9 cellular contexts compared by ENCODE assay signal in genomic region chr6:135114355-135115145, GRCh38. TPM values are rescaled to one million over a fixed set of nuclear protein-coding genes. Genes with fewer than 3 reads are reported as not detected.
DNase-seq lines count a peak whose midpoint lies in the region; ATAC-seq lines count a peak whose summit lies in the region.
"Had no signal": no experiment of that assay in that cellular context is flagged by ENCODE, and none has a peak within 500 bp of the region (broad histone marks: within the 10 kb centered on the region; RNA-seq: fewer than 3 reads in every experiment).

No MANE protein-coding gene starts in this region.

- peaks cover 79% of the 10 kb centered on the region for H3K4me1 Mint-ChIP-seq in activated CD4-positive, alpha-beta T cell treated with anti-CD3 and anti-CD28 coated beads for 36 hours

- DNase-seq in activated CD4-positive, alpha-beta T cell treated with anti-CD3 and anti-CD28 coated beads for 36 hours: peak; percentile 82
- no peak for DNase-seq in activated CD4-positive, alpha-beta T cell treated with anti-CD3 and anti-CD28 coated beads, Interleukin-2, amount 50 U/mL, for 1 hour
- peak; percentile 79 for DNase-seq in activated CD4-positive, alpha-beta T cell treated with anti-CD3 and anti-CD28 coated beads for 48 hours
- peak; percentile 19 for DNase-seq in stimulated activated CD8-positive, alpha-beta memory T cell treated with anti-CD3 and anti-CD28 coated beads, Interleukin-7, amount 100 ng/mL, for 24 hours (ENCODE audit: low read depth)
- DNase-seq in NCI-H2107 (lab: John Stamatoyannopoulos, UW) (no peak), GM03348 (ENCODE audit: low spot score) (no peak), NCI-H1092 (lab: John Stamatoyannopoulos, UW) (no peak)
- DNase-seq: NCI-H774 had no signal

- peaks cover 6% of the 10 kb centered on the region for H3K36me3 Mint-ChIP-seq in activated CD4-positive, alpha-beta T cell treated with anti-CD3 and anti-CD28 coated beads for 36 hours (ENCODE audit: low read depth)

- intact Hi-C loops in activated CD4-positive, alpha-beta T cell treated with anti-CD3 and anti-CD28 coated beads for 36 hours (cut with DNase I, micrococcal nuclease): loop anchor here (1.0 to 10.0 kb wide), 13 partner anchors 20 to 870 kb away; no protein-coding TSS in a partner anchor

- peaks cover 5% of the 10 kb centered on the region for H3K9me3 Mint-ChIP-seq in activated CD4-positive, alpha-beta T cell treated with anti-CD3 and anti-CD28 coated beads for 36 hours (ENCODE audit: low read depth)

- H3K27ac Mint-ChIP-seq in activated CD4-positive, alpha-beta T cell treated with anti-CD3 and anti-CD28 coated beads for 36 hours: peak overlapping the region; percentile 95

- H3K4me3 Mint-ChIP-seq in activated CD4-positive, alpha-beta T cell treated with anti-CD3 and anti-CD28 coated beads for 36 hours: peak overlapping the region; percentile 54

- no peaks in the 10 kb centered on the region for H3K27me3 Mint-ChIP-seq in activated CD4-positive, alpha-beta T cell treated with anti-CD3 and anti-CD28 coated beads for 36 hours

- POLR2A ChIA-PET in activated CD4-positive, alpha-beta T cell treated with anti-CD3 and anti-CD28 coated beads for 36 hours (lab: Charles Lee): interaction anchor here (0.6 to 2.2 kb wide), 6 partner anchors 15 to 67 kb away, joined by 3 to 7 read pairs (median 4); partner anchors contain the start of genes HBS1L and MYB

- ATAC-seq in activated CD4-positive, alpha-beta T cell treated with anti-CD3 and anti-CD28 coated beads for 36 hours: peak; percentile 70
- ATAC-seq in HG02852 (IDR thresholded peaks at IDR 0.05; ENCODE audit: unreplicated experiment): peak; percentile 73

- CTCF ChIA-PET in activated CD4-positive, alpha-beta T cell treated with anti-CD3 and anti-CD28 coated beads for 36 hours (lab: Charles Lee): interaction anchor here (0.9 to 3.3 kb wide), 11 partner anchors 10 to 93 kb away, joined by 3 to 19 read pairs (median 4); partner anchors contain the start of genes HBS1L and MYB

RNA-seq across cellular contexts. Expression of gene HBS1L, which starts 59.9 kb away (rescaled TPM):
- 100 to 1,000 TPM; 133 to 141 TPM for total RNA-seq in activated CD4-positive, alpha-beta T cell treated with anti-CD3 and anti-CD28 coated beads for 36 hours

Comparison
In these comparisons a context has a peak if more than half of its experiments do, and no peak if none do; other contexts are left out.
1. DNase-seq: peak in activated CD4-positive, alpha-beta T cell treated with anti-CD3 and anti-CD28 coated beads for 36 hours (single experiment), activated CD4-positive, alpha-beta T cell treated with anti-CD3 and anti-CD28 coated beads for 48 hours (single experiment) and stimulated activated CD8-positive, alpha-beta memory T cell treated with anti-CD3 and anti-CD28 coated beads, Interleukin-7, amount 100 ng/mL, for 24 hours (single experiment); none in activated CD4-positive, alpha-beta T cell treated with anti-CD3 and anti-CD28 coated beads, Interleukin-2, amount 50 U/mL, for 1 hour (single experiment), NCI-H2107 (single experiment), GM03348 (single experiment) and NCI-H1092 (single experiment).